In genomic region chr3:167777356-167777755, GRCh38 we compare ENCODE assay signal across 22 cellular contexts. TPM values are rescaled to one million over a fixed set of nuclear protein-coding genes. Genes with fewer than 3 reads are reported as not detected.
DNase-seq lines count a peak whose midpoint lies in the region; ATAC-seq, FAIRE-seq and TF ChIP-seq lines count a peak whose summit lies in the region.
"Had no signal": no experiment of that assay in that cellular context is flagged by ENCODE, and none has a peak within 500 bp of the region (broad histone marks: within the 10 kb centered on the region; RNA-seq: fewer than 3 reads in every experiment).

No MANE protein-coding gene starts in this region.

- intact Hi-C loops in left colon (cut with DNase I, micrococcal nuclease), result no loop called here
- intact Hi-C loops in A673 (cut with micrococcal nuclease; ENCODE audit: unreplicated experiment), result no loop called here

- H3K4me1 ChIP-seq in A673 (ENCODE audit: insufficient read depth, low read length, poor library complexity, severe bottlenecking), result no peaks in the 10 kb centered on the region
- H3K4me1 ChIP-seq: adrenal gland had no signal

- no peak for TF ChIP-seq CTCF in A673 (conservative IDR thresholded peaks at IDR 0.05; ENCODE audit: low read depth, low read length)

- H3K9me3 ChIP-seq in A673 (ENCODE audit: low read depth, low read length, poor library complexity, severe bottlenecking), result peaks cover 4% of the 10 kb centered on the region
- H3K9me3 ChIP-seq: adrenal gland had no signal

- no peak for FAIRE-seq in GM12891 (lab: Jason Lieb, UNC)
- FAIRE-seq: GM19239 had no signal

- peak; percentile 37 for ATAC-seq in GM18505 (IDR thresholded peaks at IDR 0.05; ENCODE audit: unreplicated experiment)
- ATAC-seq in GM19023 (IDR thresholded peaks at IDR 0.05; ENCODE audit: unreplicated experiment), result peak; percentile 62
- peak; percentile 58 for ATAC-seq in HG02678 (IDR thresholded peaks at IDR 0.05; ENCODE audit: unreplicated experiment)
- peak; percentile 43 for ATAC-seq in HG03378 (IDR thresholded peaks at IDR 0.05; ENCODE audit: unreplicated experiment)
- ATAC-seq in left colon, result no peak
- ATAC-seq: activated T-cell treated with anti-CD3 and anti-CD28 coated beads, Interleukin-2, amount 50 U/mL, for 72 hours; WTC11 had no signal

- peaks cover 4% of the 10 kb centered on the region for H3K27me3 ChIP-seq in A673 (replicated peaks; ENCODE audit: insufficient read depth, low read depth, low read length, poor library complexity)
- H3K27me3 ChIP-seq: adrenal gland had no signal

- CTCF ChIA-PET in A673 (lab: Charles Lee), result no interaction called here

- POLR2A ChIA-PET in A673 (lab: Charles Lee; ENCODE audit: low non-redundant PET), result no interaction called here

- BruUV-seq in A673 (replicated peaks; lab: Mats Ljungman, UMichigan), result no TSS peak

- no peak overlapping the region for H3K27ac ChIP-seq in A673 (ENCODE audit: low read depth, low read length, poor library complexity, severe bottlenecking)
- H3K27ac ChIP-seq: adrenal gland, SK-N-MC had no signal

- H3K36me3 ChIP-seq in A673 (ENCODE audit: insufficient read depth, low read length, poor library complexity, severe bottlenecking), result no peaks in the 10 kb centered on the region
- H3K36me3 ChIP-seq: adrenal gland had no signal

- H3K4me3 ChIP-seq in A673 (ENCODE audit: low read depth, low read length, poor library complexity, severe bottlenecking), result no peak overlapping the region
- H3K4me3 ChIP-seq: adrenal gland, SK-N-MC had no signal

- no peak for TF ChIP-seq POLR2A in GM18505 (IDR thresholded peaks at IDR 0.05; ENCODE audit: borderline replicate concordance, extremely low read depth, insufficient read depth, insufficient read length)
- no peak for TF ChIP-seq POLR2A in GM12891 (IDR thresholded peaks at IDR 0.05; ENCODE audit: low read depth, low read length)

- DNase-seq in NCI-H446 (lab: John Stamatoyannopoulos, UW) (no peak), left colon (no peak), A673 (ENCODE audit: low spot score) (no peak), GM12891 (ENCODE audit: insufficient read length, low spot score) (no peak)
- DNase-seq: activated CD4-positive, alpha-beta T cell treated with anti-CD3 and anti-CD28 coated beads, Interleukin-2, amount 50 U/mL, for 1 hour; activated T-cell treated with anti-CD3 and anti-CD28 coated beads, Interleukin-2, amount 50 U/mL, for 72 hours; CD8-positive, alpha-beta memory T cell; DMS 273 treated with DMSO at 0.1 percent for 48 hours; erythroblast; HCEC 1CT; NCI-H2107; NCI-H446 treated with DMSO at 0.1 percent for 48 hours; stimulated activated CD4-positive, alpha-beta T cell treated with anti-CD3 and anti-CD28 coated beads, Interleukin-4, amount 100 ng/mL, for 24 hours; T-helper 1 cell had no signal

TF ChIP-seq in GM12891, 5 proteins besides CTCF, POLR2A, EP300 and RAD21:
- no peak for TF ChIP-seq POU2F2 (IDR thresholded peaks at IDR 0.05; ENCODE audit: low read depth, low read length)
- TF ChIP-seq SPI1 (IDR thresholded peaks at IDR 0.05; ENCODE audit: low read depth, low read length), result no peak
- no peak for TF ChIP-seq PAX5 (IDR thresholded peaks at IDR 0.05; ENCODE audit: insufficient read depth, low read length, severe bottlenecking)
- no peak for TF ChIP-seq TAF1 (IDR thresholded peaks at IDR 0.05; ENCODE audit: low read depth, low read length)
- TF ChIP-seq POLR2AphosphoS5 (IDR thresholded peaks at IDR 0.05; ENCODE audit: low read depth, low read length), result no peak

RNA-seq across cellular contexts. Expression of gene SERPINI1, which starts 41.8 kb away (rescaled TPM):
- total RNA-seq in left colon (1 to 10 TPM in 1 of 2 donors, under 1 TPM in 1; 0.92 to 1.7 TPM), A673 (2021) (0.30 and 0.63 TPM in 2 replicates)
- polyA plus RNA-seq in GM12891 (2012; ENCODE audit: low read depth, missing spikeins), result 2.3 TPM

RNA-seq across cellular contexts. Expression of gene PDCD10, which starts 42.7 kb away (rescaled TPM):
- 10 to 100 TPM; 76.1 to 81.0 TPM for total RNA-seq in left colon
- total RNA-seq in A673 (2021), result 43.9 and 47.0 TPM in 2 replicates
- polyA plus RNA-seq in GM12891 (2012; ENCODE audit: low read depth, missing spikeins), result 59.7 TPM
